Comparison of ENCODE assay signal across 8 cellular contexts in genomic region chr6:160069050-160069454, GRCh38. TPM values are rescaled to one million over a fixed set of nuclear protein-coding genes. Genes with fewer than 3 reads are reported as not detected.
DNase-seq lines count a peak whose midpoint lies in the region; ATAC-seq and TF ChIP-seq lines count a peak whose summit lies in the region.

No MANE protein-coding gene starts in this region.

- no peaks in the 10 kb centered on the region for H3K9me3 ChIP-seq in BLaER1
- no peaks in the 10 kb centered on the region for H3K9me3 ChIP-seq in colonic mucosa
- H3K9me3 ChIP-seq in PC-3 (ENCODE audit: low read length), result no peaks in the 10 kb centered on the region

- H3K79me2 ChIP-seq in PC-3 (ENCODE audit: low read length), result no peaks in the 10 kb centered on the region

- TF ChIP-seq CTCF in colonic mucosa (IDR thresholded peaks at IDR 0.05), result no peak
- no peak for TF ChIP-seq CTCF in PC-3 (conservative IDR thresholded peaks at IDR 0.05; ENCODE audit: low read depth, low read length)

- no peak overlapping the region for H3K27ac ChIP-seq in BLaER1
- no peak overlapping the region for H3K27ac ChIP-seq in colonic mucosa
- no peak overlapping the region for H3K27ac ChIP-seq in PC-3 (ENCODE audit: low read length)

- H3F3A ChIP-seq in PC-3 (ENCODE audit: low read length, unreplicated experiment), result no peaks in the 10 kb centered on the region

- POLR2A ChIA-PET in activated CD4-positive, alpha-beta memory T cell treated with anti-CD3 and anti-CD28 coated beads for 36 hours (lab: Charles Lee), result no interaction called here
- POLR2A ChIA-PET in PC-3 (lab: Charles Lee; ENCODE audit: unreplicated experiment), result no interaction called here

- no peaks in the 10 kb centered on the region for H3K27me3 Mint-ChIP-seq in activated CD4-positive, alpha-beta memory T cell treated with anti-CD3 and anti-CD28 coated beads for 36 hours

- H3K9me3 Mint-ChIP-seq in activated CD4-positive, alpha-beta memory T cell treated with anti-CD3 and anti-CD28 coated beads for 36 hours, result no peaks in the 10 kb centered on the region

- H3K4me3 ChIP-seq in BLaER1, result no peak overlapping the region
- H3K4me3 ChIP-seq in colonic mucosa, result no peak overlapping the region
- H3K4me3 ChIP-seq in PC-3 (ENCODE audit: low read length), result no peak overlapping the region

- H3K4me1 ChIP-seq in BLaER1 (peaks cover 23% of the 10 kb centered on the region), colonic mucosa (no peaks in the 10 kb centered on the region), PC-3 (ENCODE audit: insufficient read depth, low read length) (peaks cover 15% of the 10 kb centered on the region)

- H3K36me3 Mint-ChIP-seq in activated CD4-positive, alpha-beta memory T cell treated with anti-CD3 and anti-CD28 coated beads for 36 hours, result peaks cover 71% of the 10 kb centered on the region

- peaks cover 96% of the 10 kb centered on the region for H3K36me3 ChIP-seq in BLaER1
- H3K36me3 ChIP-seq in colonic mucosa, result peaks cover 19% of the 10 kb centered on the region
- peaks cover 10% of the 10 kb centered on the region; the same call in 1 of the 2 replicates for H3K36me3 ChIP-seq in PC-3 (ENCODE audit: low read depth, low read length)

- H3K27ac Mint-ChIP-seq in activated CD4-positive, alpha-beta memory T cell treated with anti-CD3 and anti-CD28 coated beads for 36 hours, result no peak overlapping the region

- H3K4me3 Mint-ChIP-seq in activated CD4-positive, alpha-beta memory T cell treated with anti-CD3 and anti-CD28 coated beads for 36 hours, result no peak overlapping the region

- no TSS peak for BruUV-seq in PC-3 (replicated peaks; lab: Mats Ljungman, UMichigan)

- H3K4me1 Mint-ChIP-seq in activated CD4-positive, alpha-beta memory T cell treated with anti-CD3 and anti-CD28 coated beads for 36 hours (ENCODE audit: low read depth), result peaks cover 21% of the 10 kb centered on the region

- ATAC-seq in GM19035 (IDR thresholded peaks at IDR 0.05; ENCODE audit: unreplicated experiment), result peak; percentile 94
- ATAC-seq in HG03039 (IDR thresholded peaks at IDR 0.05; ENCODE audit: unreplicated experiment), result peak; percentile 93
- ATAC-seq in PC-3, result no peak

- H3K27me3 ChIP-seq in BLaER1 (no peaks in the 10 kb centered on the region), colonic mucosa (no peaks in the 10 kb centered on the region), PC-3 (ENCODE audit: low read length) (no peaks in the 10 kb centered on the region)

- no peaks in the 10 kb centered on the region for H3K9me2 ChIP-seq in PC-3 (replicated peaks; ENCODE audit: low read length)

- no peak overlapping the region for H3K9ac ChIP-seq in BLaER1
- H3K9ac ChIP-seq in colonic mucosa (ENCODE audit: low read depth in 2 of 2, low read length in 2 of 2), result no peak overlapping the region
- no peak overlapping the region for H3K9ac ChIP-seq in PC-3 (ENCODE audit: low read length)

- H3K4me2 ChIP-seq in BLaER1 (peak overlapping the region; percentile 43), PC-3 (ENCODE audit: low read length) (no peak overlapping the region)

- intact Hi-C loops in activated CD4-positive, alpha-beta memory T cell treated with anti-CD3 and anti-CD28 coated beads for 36 hours (cut with micrococcal nuclease), result no loop called here
- intact Hi-C loops in colonic mucosa (cut with DNase I), result no loop called here
- intact Hi-C loops in PC-3 (cut with micrococcal nuclease), result no loop called here

- CTCF ChIA-PET in activated CD4-positive, alpha-beta memory T cell treated with anti-CD3 and anti-CD28 coated beads for 36 hours (lab: Charles Lee), result no interaction called here
- CTCF ChIA-PET in PC-3 (lab: Charles Lee), result no interaction called here

- H4K20me1 ChIP-seq in BLaER1 (peaks cover 83% of the 10 kb centered on the region), PC-3 (ENCODE audit: low read length) (no peaks in the 10 kb centered on the region)

- DNase-seq in activated CD4-positive, alpha-beta memory T cell treated with anti-CD3 and anti-CD28 coated beads for 36 hours, result peak; percentile 37
- no peak for DNase-seq in colonic mucosa
- no peak for DNase-seq in mucosa of gallbladder (ENCODE audit: low spot score)
- DNase-seq in HT-29 (ENCODE audit: low spot score), result no peak
- no peak for DNase-seq in PC-3

- H2AFZ ChIP-seq in PC-3 (ENCODE audit: low read length), result no peak overlapping the region

RNA-seq across cellular contexts. Expression of gene SLC22A1, which starts 52.6 kb away (rescaled TPM):
- total RNA-seq in activated CD4-positive, alpha-beta memory T cell treated with anti-CD3 and anti-CD28 coated beads for 36 hours, result under 1 TPM; 0.14 to 0.99 TPM
- total RNA-seq in colonic mucosa (1 to 10 TPM in 1 of 2 donors, under 1 TPM in 1; 0.74 to 2.3 TPM), mucosa of gallbladder (8.9 TPM), PC-3 (2014; rRNA removed) (0.29 and 10.2 TPM in 2 replicates)
- total RNA-seq in HT-29 (2014; rRNA removed; shearing (Covaris generic)), result 0.47 and 0.56 TPM in 2 replicates
